Comparison of ENCODE assay signal across 31 cellular contexts in genomic region chr10:121678631-121679174, GRCh38.
DNase-seq lines count a peak whose midpoint lies in the region; ATAC-seq, FAIRE-seq and TF ChIP-seq lines count a peak whose summit lies in the region.
"Had no signal": no experiment of that assay in that cellular context is flagged by ENCODE, and none has a peak within 500 bp of the region (broad histone marks: within the 10 kb centered on the region; RNA-seq: fewer than 3 reads in every experiment).

No MANE protein-coding gene starts in this region.

- H3K79me2 ChIP-seq in GM12878 (ENCODE audit: control insufficient read depth, insufficient read depth, low read length) = no peaks in the 10 kb centered on the region

- SMC1A ChIA-PET in GM12878 (lab: Charles Lee; ENCODE audit: uncharacterized antibody, unreplicated experiment) = no interaction called here

- H2AFZ ChIP-seq in GM12878 (ENCODE audit: control insufficient read depth, low read depth, low read length) = no peak overlapping the region

- DNase-seq in GM13977 (ENCODE audit: low spot score) = peak; percentile 12
- DNase-seq in GM12878 (ENCODE audit: low read depth, low spot score) = peak; percentile 16
- no peak for DNase-seq in GM12892 (ENCODE audit: insufficient read length)
- DNase-seq: C1 segment of cervical spinal cord; Caco-2; CD4-positive, alpha-beta memory T cell; DMS 273 treated with DMSO at 0.1 percent for 48 hours; DMS79; EL; GDM1; Karpas-422; NCI-H1092 treated with DMSO at 0.1 percent for 48 hours; NCI-H1436; NCI-H187; NCI-H2081 treated with DMSO at 0.1 percent for 48 hours; NCI-H2171; NCI-H226; NCI-H510A treated with DMSO at 0.1 percent for 48 hours; NCI-H774; NK-92 treated with Interleukin-12 subunit alpha and Interleukin-12 subunit beta, amount 100 ng/mL, for 24 hours; PC-3; SJCRH30; T-helper 17 cell had no signal

- no peak for TF ChIP-seq EP300 in GM12878 (IDR thresholded peaks at IDR 0.05; ENCODE audit: borderline replicate concordance in 1 of 2, control insufficient read depth in 1 of 2, low read depth in 2 of 2, low read length in 2 of 2)

- CTCF ChIA-PET in GM12878 (lab: Yijun Ruan, JAX) = no interaction called here

- intact Hi-C loops in GM12878 (cut with micrococcal nuclease; ENCODE audit: unreplicated experiment) = no loop called here

- TF ChIP-seq CTCF in GM13977 (IDR thresholded peaks at IDR 0.05; ENCODE audit: extremely low read depth, insufficient read depth, missing control alignments) (no peak), GM12878 (IDR thresholded peaks at IDR 0.05 in 2 of 3, conservative IDR thresholded peaks at IDR 0.05 in 1 of 3; ENCODE audit: control insufficient read depth in 2 of 3, extremely low read depth in 1 of 3, insufficient read depth in 1 of 3, low read depth in 3 of 3, low read length in 3 of 3) (no peak)

- H3K9ac ChIP-seq in GM12878 (ENCODE audit: control insufficient read depth, insufficient read depth, low read length) = no peak overlapping the region

- POLR2A ChIA-PET in GM12878 (lab: Charles Lee) = no interaction called here

- no peak for TF ChIP-seq RAD21 in GM12878 (IDR thresholded peaks at IDR 0.05; ENCODE audit: insufficient read depth, low read depth, low read length)

- ATAC-seq in GM18520 (IDR thresholded peaks at IDR 0.05; ENCODE audit: unreplicated experiment) (peak; percentile 92), HG03520 (IDR thresholded peaks at IDR 0.05; ENCODE audit: unreplicated experiment) (peak; percentile 81), GM12878 (peak; percentile 50), GM21447 (IDR thresholded peaks at IDR 0.05; ENCODE audit: unreplicated experiment) (no peak), GM19324 (IDR thresholded peaks at IDR 0.05; ENCODE audit: low FRiP score, unreplicated experiment) (no peak)
- ATAC-seq: A549, HepG2, PC-3, SK-N-SH treated with all-trans-retinoic acid at 6 μM for 48 hours, T-helper 17 cell had no signal

- RAD21 ChIA-PET in GM12878 (lab: Charles Lee; ENCODE audit: unreplicated experiment) = no interaction called here

- H3K4me3 ChIP-seq in GM12878 = no peak overlapping the region
- H3K4me3 ChIP-seq: A549, SJCRH30 had no signal

- H3K4me2 ChIP-seq in GM12878 (ENCODE audit: control insufficient read depth, insufficient read depth) = no peak overlapping the region
- H3K4me2 ChIP-seq: A549 had no signal

- no peaks in the 10 kb centered on the region for H4K20me1 ChIP-seq in GM12878 (ENCODE audit: control insufficient read depth, insufficient read depth)

- H3K27ac ChIP-seq in GM12878 (ENCODE audit: control insufficient read depth, insufficient read depth) = peak overlapping the region; percentile 6
- H3K27ac ChIP-seq: A549, SJCRH30 had no signal

- H3K27me3 ChIP-seq in GM12878 (replicated peaks in 1 of 2; ENCODE audit: control insufficient read depth in 2 of 2, insufficient read depth in 2 of 2, low read length in 1 of 2) = no peaks in the 10 kb centered on the region; a peak in 1 of 4 replicates
- H3K27me3 ChIP-seq: SJCRH30 had no signal

- no peak for TF ChIP-seq POLR2A in GM12878 (IDR thresholded peaks at IDR 0.05; ENCODE audit: low read depth, low read length)
- TF ChIP-seq POLR2A in GM12892 (IDR thresholded peaks at IDR 0.05; ENCODE audit: low read depth, low read length) = no peak

- FAIRE-seq in GM12878 (lab: Jason Lieb, UNC) (no peak), GM12892 (lab: Jason Lieb, UNC) (no peak)
- FAIRE-seq: A549, H54, HepG2 had no signal

- no TSS peak for BruUV-seq in GM12878 (replicated peaks; lab: Mats Ljungman, UMichigan)

- no peaks in the 10 kb centered on the region for H3K36me3 ChIP-seq in GM12878 (ENCODE audit: control insufficient read depth in 2 of 2, insufficient read depth in 2 of 2, low read length in 1 of 2)
- H3K36me3 ChIP-seq: SJCRH30 had no signal

- WGBS in GM12878 (ENCODE audit: insufficient coverage, insufficient replicate concordance, low lambda C conversion rate, missing lambda C conversion rate) = 53% methylated on average over 2 of the region's 2 CpGs

- peaks cover 4% of the 10 kb centered on the region; the same call in 2 of the 3 replicates for H3K9me3 ChIP-seq in GM12878 (replicated peaks; ENCODE audit: control insufficient read depth, insufficient read depth, low read length)
- H3K9me3 ChIP-seq: SJCRH30 had no signal

- in situ Hi-C loops in GM13977 (cut with MboI; ENCODE audit: low pct_unique_long_range_greater_than_20kb, low sequenced_read_pairs, unreplicated experiment) (no loop called here), GM12878 (cut with MboI) (no loop called here)

- peaks cover 3% of the 10 kb centered on the region; the same call in 1 of the 2 replicates for H3K4me1 ChIP-seq in GM12878 (ENCODE audit: control insufficient read depth, insufficient read depth, low read length)
- H3K4me1 ChIP-seq: A549 had no signal

TF ChIP-seq in GM12878, 131 proteins besides CTCF, POLR2A, EP300 and RAD21:
- TF ChIP-seq POU2F2 (IDR thresholded peaks at IDR 0.05; ENCODE audit: borderline replicate concordance, low read depth, low read length) = peak; percentile 75; the same call in 1 of the 3 replicates
- TF ChIP-seq TCF7 (IDR thresholded peaks at IDR 0.05; ENCODE audit: borderline replicate concordance) = no peak
- TF ChIP-seq, protein P1, sequence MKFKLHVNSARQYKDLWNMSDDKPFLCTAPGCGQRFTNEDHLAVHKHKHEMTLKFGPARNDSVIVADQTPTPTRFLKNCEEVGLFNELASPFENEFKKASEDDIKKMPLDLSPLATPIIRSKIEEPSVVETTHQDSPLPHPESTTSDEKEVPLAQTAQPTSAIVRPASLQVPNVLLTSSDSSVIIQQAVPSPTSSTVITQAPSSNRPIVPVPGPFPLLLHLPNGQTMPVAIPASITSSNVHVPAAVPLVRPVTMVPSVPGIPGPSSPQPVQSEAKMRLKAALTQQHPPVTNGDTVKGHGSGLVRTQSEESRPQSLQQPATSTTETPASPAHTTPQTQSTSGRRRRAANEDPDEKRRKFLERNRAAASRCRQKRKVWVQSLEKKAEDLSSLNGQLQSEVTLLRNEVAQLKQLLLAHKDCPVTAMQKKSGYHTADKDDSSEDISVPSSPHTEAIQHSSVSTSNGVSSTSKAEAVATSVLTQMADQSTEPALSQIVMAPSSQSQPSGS (IDR thresholded peaks at IDR 0.05; ENCODE audit: low read length) = no peak
- TF ChIP-seq CEBPB (IDR thresholded peaks at IDR 0.05; ENCODE audit: borderline replicate concordance in 1 of 2, low read depth in 2 of 2, low read length in 2 of 2) = no peak
- TF ChIP-seq TCF12 (IDR thresholded peaks at IDR 0.05; ENCODE audit: low read depth, low read length) = no peak

Comparison
In these comparisons a context has a peak if more than half of its experiments do, and no peak if none do; other contexts are left out.
1. ATAC-seq: peak in GM18520 (single experiment), HG03520 (single experiment) and GM12878 (single experiment); none in GM21447 (single experiment) and GM19324 (single experiment).